In genomic region chr9:6680797-6681146, GRCh38 we compare ENCODE assay signal across 8 cellular contexts. TPM values are rescaled to one million over a fixed set of nuclear protein-coding genes. Genes with fewer than 3 reads are reported as not detected.
DNase-seq lines count a peak whose midpoint lies in the region; ATAC-seq and TF ChIP-seq lines count a peak whose summit lies in the region.

No MANE protein-coding gene starts in this region.

- ATAC-seq in HG03439 (IDR thresholded peaks at IDR 0.05; ENCODE audit: unreplicated experiment) = peak; percentile 29

- in situ Hi-C loops in brain microvascular endothelial cell (cut with HindIII; ENCODE audit: low pct_ligation_motif_present, low sequenced_read_pairs) = no loop called here

- no peak for TF ChIP-seq CTCF in C4-2B (conservative IDR thresholded peaks at IDR 0.05)
- no peak for TF ChIP-seq CTCF in brain microvascular endothelial cell (IDR thresholded peaks at IDR 0.05; ENCODE audit: low read depth, low read length, missing control alignments)

- peak overlapping the region; percentile 79 for H3K4me3 ChIP-seq in brain microvascular endothelial cell (ENCODE audit: low read depth, low read length)

- peak; percentile 21 for DNase-seq in GM19238 (ENCODE audit: insufficient read length, low spot score)
- peak; percentile 83 for DNase-seq in SW480 (ENCODE audit: low spot score)
- no peak for DNase-seq in brain microvascular endothelial cell
- DNase-seq in inferior parietal cortex (ENCODE audit: extremely low spot score) = peak; percentile 61
- DNase-seq in stimulated activated CD4-positive, alpha-beta T cell treated with anti-CD3 and anti-CD28 coated beads, Interleukin-15, amount 100 ng/mL, for 24 hours = peak; percentile 86
- no peak for DNase-seq in mucosa of gallbladder (ENCODE audit: low spot score)

- H3K27ac ChIP-seq in C4-2B (peak overlapping the region; percentile 91), brain microvascular endothelial cell (peak overlapping the region; percentile 98)

- no peaks in the 10 kb centered on the region for H3K27me3 ChIP-seq in brain microvascular endothelial cell (replicated peaks)

- no peaks in the 10 kb centered on the region for H3K36me3 ChIP-seq in brain microvascular endothelial cell (replicated peaks)

RNA-seq across cellular contexts. Expression of gene GLDC, which starts 35.2 kb away (rescaled TPM):
- total RNA-seq in mucosa of gallbladder = 6.4 TPM

Comparison
In these comparisons a context has a peak if more than half of its experiments do, and no peak if none do; other contexts are left out.
1. DNase-seq: peak in GM19238 (single experiment), SW480 (single experiment), inferior parietal cortex (single experiment) and stimulated activated CD4-positive, alpha-beta T cell treated with anti-CD3 and anti-CD28 coated beads, Interleukin-15, amount 100 ng/mL, for 24 hours (single experiment); none in brain microvascular endothelial cell (single experiment) and mucosa of gallbladder (single experiment).